Comparison of ENCODE assay signal across 34 cellular contexts in the genomic region with DNA sequence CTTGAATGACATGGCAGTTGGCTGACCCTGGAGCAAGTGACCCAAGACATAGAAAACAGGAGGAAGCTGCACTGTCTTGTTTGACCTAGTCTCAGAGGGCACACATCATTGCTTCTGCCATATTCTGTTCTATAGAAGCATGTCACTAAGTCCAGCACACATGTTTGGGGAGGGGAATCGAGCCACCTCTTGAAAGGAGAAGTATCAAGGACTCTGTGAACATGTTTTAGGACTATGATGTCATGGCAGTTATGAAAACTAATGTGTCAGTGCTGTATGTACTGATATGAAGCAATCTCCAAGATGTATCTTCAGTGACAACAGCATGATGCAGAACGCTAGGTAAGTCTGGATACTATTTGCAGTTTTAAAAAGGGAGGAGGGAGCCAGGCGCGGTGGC. TPM values are rescaled to one million over a fixed set of nuclear protein-coding genes. Genes with fewer than 3 reads are reported as not detected.
"Had no signal": no experiment of that assay in that cellular context is flagged by ENCODE, and none has a peak within 500 bp of the region (broad histone marks: within the 10 kb centered on the region; RNA-seq: fewer than 3 reads in every experiment).

No MANE protein-coding gene starts in this region.

- H3K36me3 ChIP-seq: breast epithelium, esophagus muscularis mucosa, heart left ventricle, prostate gland, sigmoid colon, thoracic aorta, vagina, WERI-Rb-1 had no signal

- DNase-seq: activated CD4-positive, alpha-beta T cell treated with anti-CD3 and anti-CD28 coated beads for 48 hours; activated CD4-positive, alpha-beta T cell treated with anti-CD3 and anti-CD28 coated beads, Interleukin-2, amount 50 U/mL, for 48 hours; activated CD8-positive, alpha-beta memory T cell treated with anti-CD3 and anti-CD28 coated beads for 24 hours; activated gamma-delta T cell; activated naive CD4-positive, alpha-beta T cell treated with anti-CD3 and anti-CD28 coated beads, Interleukin-2, amount 10 ng/mL, durations not matched to agents 7 days and 5 days; activated naive CD8-positive, alpha-beta T cell treated with anti-CD3 and anti-CD28 coated beads, Interleukin-2, amount 10 ng/mL, durations not matched to agents 7 days and 5 days; activated T-cell treated with anti-CD3 and anti-CD28 coated beads, Interleukin-2, amount 50 U/mL, for 1 hour; amniotic stem cell; dermis blood vessel endothelial cell; effector CD4-positive, alpha-beta T cell; foreskin keratinocyte; heart left ventricle; hypothalamus; immature natural killer cell; left colon; naive B cell; pancreas; retina; sigmoid colon; small intestine; stimulated activated CD4-positive, alpha-beta T cell treated with anti-CD3 and anti-CD28 coated beads, Interleukin-4, amount 100 ng/mL, for 24 hours; T-helper 9 cell; trophoblast cell; WERI-Rb-1 had no signal

- H3K4me3 Mint-ChIP-seq: activated naive CD4-positive, alpha-beta T cell treated with anti-CD3 and anti-CD28 coated beads, Interleukin-2, amount 10 ng/mL, durations not matched to agents 7 days and 5 days; activated naive CD8-positive, alpha-beta T cell treated with anti-CD3 and anti-CD28 coated beads, Interleukin-2, amount 10 ng/mL, durations not matched to agents 7 days and 5 days; immature natural killer cell; mesothelial cell of epicardium; naive B cell; stimulated activated effector memory CD8-positive, alpha-beta T cell treated with anti-CD3 and anti-CD28 coated beads, Interleukin-12 subunit alpha, Interleukin-12 subunit beta, amount 100 ng/mL, for 72 hours; stimulated activated naive CD8-positive, alpha-beta T cell treated with anti-CD3 and anti-CD28 coated beads, Interleukin-15, Interleukin-2, amounts not matched to agents 100 ng/mL and 50 ng/mL, for 24 hours had no signal

- H3K4me3 ChIP-seq: breast epithelium, esophagus muscularis mucosa, heart left ventricle, pancreas, prostate gland, sigmoid colon, thoracic aorta, vagina had no signal

- H3K27ac ChIP-seq: breast epithelium, esophagus muscularis mucosa, foreskin keratinocyte, heart left ventricle, pancreas, prostate gland, sigmoid colon, thoracic aorta, vagina, WERI-Rb-1 had no signal

- H3K9me3 Mint-ChIP-seq: activated naive CD4-positive, alpha-beta T cell treated with anti-CD3 and anti-CD28 coated beads, Interleukin-2, amount 10 ng/mL, durations not matched to agents 7 days and 5 days; activated naive CD8-positive, alpha-beta T cell treated with anti-CD3 and anti-CD28 coated beads, Interleukin-2, amount 10 ng/mL, durations not matched to agents 7 days and 5 days; immature natural killer cell; mesothelial cell of epicardium; naive B cell; stimulated activated effector memory CD8-positive, alpha-beta T cell treated with anti-CD3 and anti-CD28 coated beads, Interleukin-12 subunit alpha, Interleukin-12 subunit beta, amount 100 ng/mL, for 72 hours; stimulated activated naive CD8-positive, alpha-beta T cell treated with anti-CD3 and anti-CD28 coated beads, Interleukin-15, Interleukin-2, amounts not matched to agents 100 ng/mL and 50 ng/mL, for 24 hours had no signal

- H3K27me3 ChIP-seq: breast epithelium, esophagus muscularis mucosa, foreskin keratinocyte, heart left ventricle, pancreas, sigmoid colon, vagina had no signal

- H3K27me3 Mint-ChIP-seq: naive B cell; stimulated activated naive CD8-positive, alpha-beta T cell treated with anti-CD3 and anti-CD28 coated beads, Interleukin-15, Interleukin-2, amounts not matched to agents 100 ng/mL and 50 ng/mL, for 24 hours had no signal

- H3K9me3 ChIP-seq: breast epithelium, esophagus muscularis mucosa, heart left ventricle, pancreas, prostate gland, sigmoid colon, thoracic aorta, vagina had no signal

- H3K4me1 ChIP-seq: breast epithelium, foreskin keratinocyte, pancreas, prostate gland, vagina had no signal

- H3K4me1 Mint-ChIP-seq: activated naive CD4-positive, alpha-beta T cell treated with anti-CD3 and anti-CD28 coated beads, Interleukin-2, amount 10 ng/mL, durations not matched to agents 7 days and 5 days; activated naive CD8-positive, alpha-beta T cell treated with anti-CD3 and anti-CD28 coated beads, Interleukin-2, amount 10 ng/mL, durations not matched to agents 7 days and 5 days; immature natural killer cell; naive B cell; stimulated activated effector memory CD8-positive, alpha-beta T cell treated with anti-CD3 and anti-CD28 coated beads, Interleukin-12 subunit alpha, Interleukin-12 subunit beta, amount 100 ng/mL, for 72 hours had no signal

- ATAC-seq: activated CD4-positive, CD25-positive, alpha-beta regulatory T cell treated with anti-CD3 and anti-CD28 coated beads, Interleukin-2, amount 50 U/mL, for 24 hours; foreskin keratinocyte; heart left ventricle; left colon; pancreas; stimulated activated effector memory CD8-positive, alpha-beta T cell treated with anti-CD3 and anti-CD28 coated beads, Interleukin-12 subunit alpha, Interleukin-12 subunit beta, amount 100 ng/mL, for 72 hours had no signal

- FAIRE-seq: colon, pancreas, small intestine had no signal

- H3K27ac Mint-ChIP-seq: activated naive CD4-positive, alpha-beta T cell treated with anti-CD3 and anti-CD28 coated beads, Interleukin-2, amount 10 ng/mL, durations not matched to agents 7 days and 5 days; activated naive CD8-positive, alpha-beta T cell treated with anti-CD3 and anti-CD28 coated beads, Interleukin-2, amount 10 ng/mL, durations not matched to agents 7 days and 5 days; immature natural killer cell; mesothelial cell of epicardium; naive B cell; stimulated activated effector memory CD8-positive, alpha-beta T cell treated with anti-CD3 and anti-CD28 coated beads, Interleukin-12 subunit alpha, Interleukin-12 subunit beta, amount 100 ng/mL, for 72 hours; stimulated activated naive CD8-positive, alpha-beta T cell treated with anti-CD3 and anti-CD28 coated beads, Interleukin-15, Interleukin-2, amounts not matched to agents 100 ng/mL and 50 ng/mL, for 24 hours had no signal

- H3K36me3 Mint-ChIP-seq: activated naive CD4-positive, alpha-beta T cell treated with anti-CD3 and anti-CD28 coated beads, Interleukin-2, amount 10 ng/mL, durations not matched to agents 7 days and 5 days; naive B cell; stimulated activated effector memory CD8-positive, alpha-beta T cell treated with anti-CD3 and anti-CD28 coated beads, Interleukin-12 subunit alpha, Interleukin-12 subunit beta, amount 100 ng/mL, for 72 hours had no signal

RNA-seq across cellular contexts. Expression of a gene that starts 21.9 kb away (rescaled TPM):
- total RNA-seq: dermis blood vessel endothelial cell, foreskin keratinocyte had no signal
- polyA plus RNA-seq: immature natural killer cell had no signal
